ENCODE assay signal across 1 cellular context in genomic region chr4:170008376-170008775, GRCh38.
TF ChIP-seq lines count a peak whose summit lies in the region.

No MANE protein-coding gene starts in this region.

TF ChIP-seq in HepG2, 621 proteins besides CTCF, POLR2A, EP300 and RAD21 (continued from another document):
- no peak for TF ChIP-seq TCF12 (IDR thresholded peaks at IDR 0.05)
- no peak for TF ChIP-seq TCF12 (CRISPR knock-in tag; IDR thresholded peaks at IDR 0.05)
TF ChIP-seq in HepG2: peak in this region for 1.
